ENCODE assay signal across 7 cellular contexts in the genomic region with DNA sequence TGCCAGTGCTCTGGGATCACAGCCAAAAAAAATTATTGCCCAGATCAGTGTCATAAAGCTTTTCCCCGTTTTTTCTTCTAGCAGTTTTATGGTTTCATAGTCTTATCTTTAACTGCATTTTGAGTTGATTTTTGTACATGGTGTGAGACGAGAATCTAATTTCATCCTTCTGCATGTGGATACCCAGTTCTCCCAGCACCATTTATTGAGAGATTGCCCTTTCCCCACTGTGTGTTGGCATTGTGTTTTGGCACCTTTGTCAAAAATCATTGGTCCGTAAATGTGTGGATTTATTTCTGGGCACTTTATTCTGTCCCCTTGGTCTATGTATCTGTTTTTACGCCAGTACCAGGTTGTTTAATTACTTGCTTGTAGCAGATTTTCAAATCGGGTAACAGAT.
"Had no signal": no experiment of that assay in that cellular context is flagged by ENCODE, and none has a peak within 500 bp of the region (broad histone marks: within the 10 kb centered on the region; RNA-seq: fewer than 3 reads in every experiment).

No MANE protein-coding gene starts in this region.

- FAIRE-seq: H1, H54, HTR-8/SVneo had no signal

- H3K4me1 Mint-ChIP-seq: GM23338 had no signal

- ATAC-seq: GM23338 had no signal

- H3K4me2 ChIP-seq: GM23338 had no signal

- H3K4me3 ChIP-seq: GM23338 had no signal

- H3K4me3 Mint-ChIP-seq: GM23338, H9 had no signal

- DNase-seq: H9, HCEC 1CT, IMR-90 had no signal

- H2AFZ ChIP-seq: GM23338 had no signal

- H3K27ac Mint-ChIP-seq: GM23338 had no signal
